1 cellular context compared by ENCODE assay signal in genomic region chr22:44383071-44383575, GRCh38.
TF ChIP-seq lines count a peak whose summit lies in the region.

No MANE protein-coding gene starts in this region.

TF ChIP-seq in liver, 16 proteins besides CTCF, POLR2A, EP300 and RAD21 (continued from another document):
- TF ChIP-seq REST (IDR thresholded peaks at IDR 0.05) (no peak), NR2F2 (IDR thresholded peaks at IDR 0.05) (no peak), ATF3 (IDR thresholded peaks at IDR 0.05) (no peak), YY1 (IDR thresholded peaks at IDR 0.05) (no peak), EGR1 (IDR thresholded peaks at IDR 0.05; ENCODE audit: low read depth in 2 of 2) (no peak), JUND (IDR thresholded peaks at IDR 0.05) (no peak), HNF4G (IDR thresholded peaks at IDR 0.05) (no peak)
